Comparison of ENCODE assay signal across 2 cellular contexts in genomic region chr10:112185959-112186358, GRCh38.
TF ChIP-seq lines count a peak whose summit lies in the region.

No MANE protein-coding gene starts in this region.

TF ChIP-seq in HEK293, 187 proteins besides CTCF, POLR2A, EP300 and RAD21 (continued from another document):
- TF ChIP-seq ZNF148 (tag by site-specific recombination; IDR thresholded peaks at IDR 0.05; ENCODE audit: borderline replicate concordance) (no peak), SETDB1 (IDR thresholded peaks at IDR 0.05; ENCODE audit: insufficient read length, low read length) (peak; percentile 48)

TF ChIP-seq in WTC11, 78 proteins besides CTCF, POLR2A, EP300 and RAD21 (continued from another document):
- no peak for TF ChIP-seq ZSCAN18 (CRISPR knock-in tag; IDR thresholded peaks at IDR 0.05)
